In the genomic region with DNA sequence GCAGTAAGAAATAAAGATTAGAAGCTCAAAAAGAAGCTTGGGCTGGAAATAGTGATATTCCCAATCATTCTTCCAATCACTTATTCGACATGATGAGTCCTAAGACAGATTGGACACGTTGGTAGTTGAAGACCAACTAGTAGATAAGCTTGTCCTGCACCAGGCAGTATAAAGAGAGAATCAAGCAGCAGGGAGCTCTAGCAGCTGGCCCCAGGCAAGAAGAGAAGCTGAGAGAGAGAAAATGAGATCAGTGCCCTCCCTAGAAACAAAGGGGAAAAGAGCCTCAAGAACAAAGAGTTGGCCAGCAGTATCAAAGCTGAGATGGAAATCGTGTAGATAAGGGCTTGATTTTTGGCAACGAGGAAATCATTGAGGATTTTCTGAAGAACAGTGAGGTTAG, we compare ENCODE assay signal across 17 cellular contexts. TPM values are rescaled to one million over a fixed set of nuclear protein-coding genes. Genes with fewer than 3 reads are reported as not detected.
DNase-seq lines count a peak whose midpoint lies in the region; ATAC-seq and TF ChIP-seq lines count a peak whose summit lies in the region.
"Had no signal": no experiment of that assay in that cellular context is flagged by ENCODE, and none has a peak within 500 bp of the region (broad histone marks: within the 10 kb centered on the region; RNA-seq: fewer than 3 reads in every experiment).

No MANE protein-coding gene starts in this region.

- H3K4me2 ChIP-seq in mammary epithelial cell (ENCODE audit: insufficient read depth, low read depth, low read length): no peak overlapping the region
- H3K4me2 ChIP-seq: PC-9 had no signal

- no peaks in the 10 kb centered on the region for H3K27me3 Mint-ChIP-seq in MCF 10A (ENCODE audit: insufficient read depth, unreplicated experiment)

- ATAC-seq in Panc1 (no peak), HG03460 (IDR thresholded peaks at IDR 0.05; ENCODE audit: unreplicated experiment) (no peak), HG02973 (IDR thresholded peaks at IDR 0.05; ENCODE audit: unreplicated experiment) (no peak)
- ATAC-seq: CD8-positive, alpha-beta T cell had no signal

- no peak for TF ChIP-seq POLR2A in uterus (IDR thresholded peaks at IDR 0.05)

- dilution Hi-C loops in mammary epithelial cell (cut with HindIII; ENCODE audit: low sequenced_read_pairs): no loop called here

- POLR2A ChIA-PET in MCF 10A (lab: Yijun Ruan, JAX) (interaction anchor here (0.6 to 0.7 kb wide), 2 partner anchors 42 to 168 kb away, joined by 3 read pairs; no protein-coding TSS in a partner anchor), Panc1 (lab: Charles Lee) (interaction anchor here (0.8 kb wide), 1 partner anchor 20 kb away, joined by 3 read pairs; no protein-coding TSS in a partner anchor)

- no peak overlapping the region for H2AFZ ChIP-seq in mammary epithelial cell (ENCODE audit: low read depth, low read length)
- H2AFZ ChIP-seq: PC-9 had no signal

- WGBS in mammary epithelial cell (ENCODE audit: low coverage, missing lambda C conversion rate): 82% methylated on average over 4 of the region's 4 CpGs

- H3K36me3 Mint-ChIP-seq in MCF 10A (ENCODE audit: insufficient read depth, unreplicated experiment): no peaks in the 10 kb centered on the region
- H3K36me3 Mint-ChIP-seq: CD8-positive, alpha-beta T cell had no signal

- peak overlapping the region; percentile 28 for H3K27ac Mint-ChIP-seq in MCF 10A (ENCODE audit: low read depth, unreplicated experiment)
- H3K27ac Mint-ChIP-seq: CD8-positive, alpha-beta T cell had no signal

- H3K36me3 ChIP-seq in mammary epithelial cell (ENCODE audit: insufficient read depth, low read length): peaks cover 1% of the 10 kb centered on the region
- no peaks in the 10 kb centered on the region for H3K36me3 ChIP-seq in Panc1 (ENCODE audit: control insufficient read depth, insufficient read depth, low read length)
- no peaks in the 10 kb centered on the region for H3K36me3 ChIP-seq in uterus

- H3K79me2 ChIP-seq in mammary epithelial cell (ENCODE audit: insufficient read depth, low read length): peaks cover 95% of the 10 kb centered on the region

- H3K9ac ChIP-seq in mammary epithelial cell (ENCODE audit: insufficient read depth, low read length): no peak overlapping the region

- intact Hi-C loops in MCF 10A (cut with micrococcal nuclease) (no loop called here), mammary epithelial cell (cut with micrococcal nuclease) (no loop called here), Panc1 (cut with micrococcal nuclease; ENCODE audit: unreplicated experiment) (no loop called here), uterus (cut with DNase I; ENCODE audit: low total_unique reads) (no loop called here)

- H3K4me3 Mint-ChIP-seq in MCF 10A (ENCODE audit: unreplicated experiment): no peak overlapping the region
- H3K4me3 Mint-ChIP-seq: CD8-positive, alpha-beta T cell had no signal

- in situ Hi-C loops in mammary epithelial cell (cut with MboI; ENCODE audit: low sequenced_read_pairs in 2 of 2) (loop anchor here in 1 of 2 donors (10.0 kb wide), 1 partner anchor 56 kb away; no protein-coding TSS in a partner anchor), Panc1 (cut with HindIII; ENCODE audit: low pct_unique_long_range_greater_than_20kb, low sequenced_read_pairs) (no loop called here)

- no peaks in the 10 kb centered on the region for H3K9me3 ChIP-seq in mammary epithelial cell (replicated peaks; ENCODE audit: insufficient read depth, low read length)
- H3K9me3 ChIP-seq in Panc1 (ENCODE audit: control insufficient read depth, insufficient read depth, low read depth, low read length): no peaks in the 10 kb centered on the region
- H3K9me3 ChIP-seq in uterus: no peaks in the 10 kb centered on the region

- H3K4me3 ChIP-seq in mammary epithelial cell (replicated peaks in 1 of 3; ENCODE audit: insufficient read depth in 1 of 3, low read depth in 2 of 3, low read length in 3 of 3) (no peak overlapping the region), Panc1 (ENCODE audit: low read depth in 2 of 2, low read length in 2 of 2) (no peak overlapping the region), fibroblast of the aortic adventitia (ENCODE audit: low read depth, low read length) (no peak overlapping the region), uterus (no peak overlapping the region)
- H3K4me3 ChIP-seq: PC-9 had no signal

- no peak for DNase-seq in MCF 10A (ENCODE audit: unreplicated experiment)
- DNase-seq in mammary epithelial cell: no peak
- DNase-seq in Panc1 (ENCODE audit: low read depth, low spot score): no peak
- peak; percentile 46 for DNase-seq in fibroblast of the aortic adventitia (ENCODE audit: low read depth)
- DNase-seq in uterus: no peak
- no peak for DNase-seq in AG08396 (ENCODE audit: low spot score)
- DNase-seq: 8988T; AML-193; C1 segment of cervical spinal cord; CD8-positive, alpha-beta T cell; KG1; NCI-H1105 treated with DMSO at 0.1 percent for 48 hours; NCI-H2081 treated with DMSO at 0.1 percent for 48 hours; NCI-H69; PC-9 had no signal

- CTCF ChIA-PET in MCF 10A (lab: Yijun Ruan, JAX): interaction anchor here (0.6 to 1.7 kb wide), 3 partner anchors 16 to 35 kb away, joined by 3 to 5 read pairs (median 3); a partner anchor contains a TSS
- CTCF ChIA-PET in mammary epithelial cell (lab: Charles Lee; ENCODE audit: low non-redundant PET): no interaction called here
- CTCF ChIA-PET in Panc1 (lab: Charles Lee): no interaction called here

- H3K27me3 ChIP-seq in mammary epithelial cell (ENCODE audit: insufficient read depth, low read length) (no peaks in the 10 kb centered on the region), Panc1 (ENCODE audit: control insufficient read depth, insufficient read depth, low read length) (no peaks in the 10 kb centered on the region), uterus (no peaks in the 10 kb centered on the region)

- no peak for TF ChIP-seq CTCF in MCF 10A (IDR thresholded peaks at IDR 0.05; ENCODE audit: unreplicated experiment)
- no peak for TF ChIP-seq CTCF in mammary epithelial cell (conservative IDR thresholded peaks at IDR 0.05 in 1 of 2, IDR thresholded peaks at IDR 0.05 in 1 of 2; ENCODE audit: extremely low read depth in 1 of 2, insufficient read depth in 1 of 2, low read depth in 1 of 2, low read length in 2 of 2)
- TF ChIP-seq CTCF in Panc1 (IDR thresholded peaks at IDR 0.05): no peak
- no peak for TF ChIP-seq CTCF in fibroblast of the aortic adventitia (IDR thresholded peaks at IDR 0.05; ENCODE audit: insufficient read depth, low read length)
- no peak for TF ChIP-seq CTCF in uterus (IDR thresholded peaks at IDR 0.05)

- H3K27ac ChIP-seq in mammary epithelial cell (ENCODE audit: insufficient read depth, low read depth, low read length): no peak overlapping the region
- H3K27ac ChIP-seq in Panc1 (ENCODE audit: low read length): peak overlapping the region; percentile 34; the same call in 1 of the 2 replicates
- peak overlapping the region; percentile 78 to 84 for H3K27ac ChIP-seq in uterus
- H3K27ac ChIP-seq: PC-9 had no signal

- peaks cover 49% of the 10 kb centered on the region for H3K4me1 Mint-ChIP-seq in MCF 10A (ENCODE audit: insufficient read depth, unreplicated experiment)

- no peaks in the 10 kb centered on the region for H4K20me1 ChIP-seq in mammary epithelial cell (ENCODE audit: insufficient read depth, low read length)

- no peaks in the 10 kb centered on the region for H3K9me3 Mint-ChIP-seq in MCF 10A (ENCODE audit: unreplicated experiment)
- H3K9me3 Mint-ChIP-seq: CD8-positive, alpha-beta T cell had no signal

- H3K4me1 ChIP-seq in mammary epithelial cell (ENCODE audit: insufficient read depth, low read length): peaks cover 7% of the 10 kb centered on the region
- peaks cover 57% of the 10 kb centered on the region for H3K4me1 ChIP-seq in Panc1 (ENCODE audit: control insufficient read depth, insufficient read depth, low read length)
- H3K4me1 ChIP-seq in uterus: peaks cover 15 to 20% of the 10 kb centered on the region in 2 donors

- BruUV-seq in MCF 10A (replicated peaks; lab: Mats Ljungman, UMichigan): no TSS peak
- no TSS peak for BruUV-seq in mammary epithelial cell (replicated peaks; lab: Mats Ljungman, UMichigan)
- no TSS peak for BruUV-seq in Panc1 (replicated peaks; lab: Mats Ljungman, UMichigan)

RNA-seq across cellular contexts. Expression of a gene that starts 20.6 kb away (rescaled TPM):
- total RNA-seq in MCF 10A (2022): 52.9 and 70.1 TPM in 2 replicates
- total RNA-seq in mammary epithelial cell: 10 to 100 TPM; 31.3 to 35.3 TPM
- polyA plus RNA-seq in mammary epithelial cell: 12.2 TPM
- polyA minus RNA-seq in mammary epithelial cell: 46.8 TPM
- 103 TPM for total RNA-seq in Panc1 (2021; ENCODE audit: unreplicated experiment)
- polyA plus RNA-seq in Panc1 (2012; ENCODE audit: insufficient read length): 32.3 TPM
- 85.8 and 128 TPM in 2 replicates for total RNA-seq in fibroblast of the aortic adventitia (ENCODE audit: low replicate concordance)
- total RNA-seq in uterus: 100 to 1,000 TPM in 2 of 4 donors, 10 to 100 TPM in 2; 54.1 to 174 (median 119) TPM
